ENCODE assay signal across 1 cellular context in genomic region chr3:170128977-170129431, GRCh38.
A peak's percentile ranks its signal among the peaks of the same experiment; 100 is the strongest.
TF ChIP-seq lines count a peak whose summit lies in the region.

No MANE protein-coding gene starts in this region.

TF ChIP-seq in K562, 482 proteins besides CTCF, POLR2A, EP300 and RAD21 (continued from another document and continues in another):
- TF ChIP-seq RBM15 (IDR thresholded peaks at IDR 0.05; ENCODE audit: insufficient read depth, low read length), result no peak
- TF ChIP-seq SRSF3 (IDR thresholded peaks at IDR 0.05; ENCODE audit: insufficient read depth, low read length), result no peak
- no peak for TF ChIP-seq ZNF655 (CRISPR knock-in tag; IDR thresholded peaks at IDR 0.05)
- TF ChIP-seq YY1 (IDR thresholded peaks at IDR 0.05; ENCODE audit: borderline replicate concordance in 1 of 3, control insufficient read depth in 1 of 3, extremely low read depth in 1 of 3, insufficient read depth in 3 of 3, insufficient read length in 1 of 3, insufficient replicate concordance in 2 of 3, low read depth in 1 of 3, low read length in 2 of 3), result no peak
- no peak for TF ChIP-seq ZBTB8A (IDR thresholded peaks at IDR 0.05; ENCODE audit: partially characterized antibody)
- TF ChIP-seq ETV5 (CRISPR knock-in tag; IDR thresholded peaks at IDR 0.05; ENCODE audit: low read depth), result no peak
- TF ChIP-seq HDAC3 (IDR thresholded peaks at IDR 0.05; ENCODE audit: borderline replicate concordance, partially characterized antibody), result no peak
- TF ChIP-seq ZFP30 (CRISPR knock-in tag; IDR thresholded peaks at IDR 0.05; ENCODE audit: borderline replicate concordance), result no peak
- TF ChIP-seq WHSC1 (IDR thresholded peaks at IDR 0.05; ENCODE audit: low read length), result no peak
- TF ChIP-seq ZNF146 (CRISPR knock-in tag; IDR thresholded peaks at IDR 0.05; ENCODE audit: unreplicated experiment), result no peak
- TF ChIP-seq RBBP5 (IDR thresholded peaks at IDR 0.05; ENCODE audit: borderline replicate concordance, insufficient read depth, low read length, poor library complexity, severe bottlenecking), result no peak
- no peak for TF ChIP-seq ZNF23 (CRISPR knock-in tag; IDR thresholded peaks at IDR 0.05)
- no peak for TF ChIP-seq GABPA (tag; conservative IDR thresholded peaks at IDR 0.05; ENCODE audit: low read depth)
- TF ChIP-seq TRIM28 (IDR thresholded peaks at IDR 0.05), result 0 out of 2 replicates have a peak, but pooled peaks have one; percentile 22
- no peak for TF ChIP-seq ZNF75A (CRISPR knock-in tag; IDR thresholded peaks at IDR 0.05)
- TF ChIP-seq BCOR (IDR thresholded peaks at IDR 0.05), result no peak
- no peak for TF ChIP-seq ADNP (tag; IDR thresholded peaks at IDR 0.05)
- TF ChIP-seq PPARD (CRISPR knock-in tag; IDR thresholded peaks at IDR 0.05), result no peak
- TF ChIP-seq PRDM10 (IDR thresholded peaks at IDR 0.05; ENCODE audit: partially characterized antibody), result no peak
- no peak for TF ChIP-seq STAT5A (IDR thresholded peaks at IDR 0.05; ENCODE audit: borderline replicate concordance, low read length)
- no peak for TF ChIP-seq NELFE (IDR thresholded peaks at IDR 0.05; ENCODE audit: insufficient read depth, insufficient read length)
- no peak for TF ChIP-seq ZNF511 (CRISPR knock-in tag; IDR thresholded peaks at IDR 0.05)
- TF ChIP-seq PML (IDR thresholded peaks at IDR 0.05; ENCODE audit: low read length), result no peak
- no peak for TF ChIP-seq POLR2B (IDR thresholded peaks at IDR 0.05; ENCODE audit: low read depth, partially characterized antibody)
- no peak for TF ChIP-seq KDM4B (IDR thresholded peaks at IDR 0.05; ENCODE audit: borderline replicate concordance in 2 of 2, low read depth in 1 of 2)
- no peak for TF ChIP-seq XRCC3 (IDR thresholded peaks at IDR 0.05)
- TF ChIP-seq ATF4 (CRISPR knock-in tag; IDR thresholded peaks at IDR 0.05), result no peak
- TF ChIP-seq SAP30 (IDR thresholded peaks at IDR 0.05; ENCODE audit: borderline replicate concordance, insufficient read depth, low read depth, low read length, poor library complexity, severe bottlenecking), result no peak
- no peak for TF ChIP-seq GATAD2A (IDR thresholded peaks at IDR 0.05)
- TF ChIP-seq STAG1 (CRISPR knock-in tag; IDR thresholded peaks at IDR 0.05; ENCODE audit: borderline replicate concordance), result no peak
- no peak for TF ChIP-seq ARID4B (CRISPR knock-in tag; IDR thresholded peaks at IDR 0.05)
- TF ChIP-seq MAX (CRISPR knock-in tag; IDR thresholded peaks at IDR 0.05), result no peak
- TF ChIP-seq ZKSCAN1 (IDR thresholded peaks at IDR 0.05; ENCODE audit: low read depth, low read length), result no peak
- TF ChIP-seq CREM (IDR thresholded peaks at IDR 0.05; ENCODE audit: low read depth), result no peak
- TF ChIP-seq PTTG1 (tag; IDR thresholded peaks at IDR 0.05; ENCODE audit: low read depth), result no peak
- TF ChIP-seq CBFA2T2 (conservative IDR thresholded peaks at IDR 0.05), result no peak
- no peak for TF ChIP-seq NCOA6 (IDR thresholded peaks at IDR 0.05)
- TF ChIP-seq PREB (CRISPR knock-in tag; IDR thresholded peaks at IDR 0.05), result no peak
- TF ChIP-seq FOXM1 (IDR thresholded peaks at IDR 0.05; ENCODE audit: low read depth), result no peak
- no peak for TF ChIP-seq FOXM1 (CRISPR knock-in tag; IDR thresholded peaks at IDR 0.05; ENCODE audit: low read depth)
- TF ChIP-seq ZC3H11A (IDR thresholded peaks at IDR 0.05; ENCODE audit: low read depth, low read length), result no peak
- no peak for TF ChIP-seq PTBP1 (IDR thresholded peaks at IDR 0.05; ENCODE audit: low read depth, low read length)
- TF ChIP-seq TSC22D4 (tag; IDR thresholded peaks at IDR 0.05), result no peak
- TF ChIP-seq XRCC4 (IDR thresholded peaks at IDR 0.05; ENCODE audit: extremely low read depth, insufficient read depth, insufficient read length), result no peak
- no peak for TF ChIP-seq ZBTB17 (CRISPR knock-in tag; IDR thresholded peaks at IDR 0.05)
- no peak for TF ChIP-seq RFX1 (IDR thresholded peaks at IDR 0.05)
- no peak for TF ChIP-seq AFF4 (CRISPR knock-in tag; IDR thresholded peaks at IDR 0.05)
- no peak for TF ChIP-seq CREB3 (tag; conservative IDR thresholded peaks at IDR 0.05; ENCODE audit: low read depth)
- TF ChIP-seq FOXO4 (CRISPR knock-in tag; IDR thresholded peaks at IDR 0.05), result no peak
- no peak for TF ChIP-seq MTA1 (IDR thresholded peaks at IDR 0.05; ENCODE audit: borderline replicate concordance)
- no peak for TF ChIP-seq BRF1 (IDR thresholded peaks at IDR 0.05; ENCODE audit: borderline replicate concordance, extremely low read depth, insufficient read length)
- no peak for TF ChIP-seq NCOR1 (IDR thresholded peaks at IDR 0.05)
